Comparison of ENCODE assay signal across 9 cellular contexts in the genomic region with DNA sequence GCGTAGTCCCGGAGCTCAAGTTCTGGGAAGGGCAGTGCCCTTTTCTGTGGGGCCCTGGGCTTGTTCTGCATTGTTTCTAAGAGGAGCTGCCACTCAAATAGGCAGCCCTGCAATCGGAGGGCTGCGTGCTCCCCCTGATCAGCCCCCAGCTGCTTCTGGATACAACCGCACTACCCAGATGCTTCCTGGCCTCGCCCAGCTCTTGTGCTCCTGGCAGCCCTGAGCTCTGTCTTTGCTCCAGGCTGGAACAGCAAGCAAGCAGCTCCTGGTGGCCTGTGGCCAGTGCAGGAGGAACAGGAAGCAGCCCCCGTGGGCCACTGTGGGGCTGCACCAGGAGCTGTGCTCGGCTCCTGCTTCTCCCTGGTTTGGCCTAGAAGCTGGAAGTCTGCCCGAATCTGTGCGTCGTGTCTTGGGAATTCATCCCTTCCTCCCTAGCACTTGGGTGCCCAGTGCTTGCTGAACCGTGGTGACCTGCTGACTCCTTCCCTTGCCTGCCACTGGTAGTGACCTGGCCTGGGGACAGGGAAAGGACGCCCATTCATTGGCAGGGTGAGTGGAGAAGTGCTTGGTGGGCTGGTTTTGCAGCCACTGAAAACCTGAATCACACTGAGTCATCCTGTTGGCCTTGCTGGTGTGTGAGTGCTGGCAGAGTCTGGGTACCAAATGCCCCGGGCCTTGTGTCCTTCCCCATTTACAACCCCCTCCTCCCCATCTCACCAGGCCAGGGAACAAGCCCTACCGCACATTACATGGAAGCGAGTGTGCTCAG. TPM values are rescaled to one million over a fixed set of nuclear protein-coding genes. Genes with fewer than 3 reads are reported as not detected.
DNase-seq lines count a peak whose midpoint lies in the region; TF ChIP-seq lines count a peak whose summit lies in the region.
"Had no signal": no experiment of that assay in that cellular context is flagged by ENCODE, and none has a peak within 500 bp of the region (broad histone marks: within the 10 kb centered on the region; RNA-seq: fewer than 3 reads in every experiment).

No MANE protein-coding gene starts in this region.

- peaks cover 4 to 17% of the 10 kb centered on the region in 2 donors for H3K4me1 ChIP-seq in thyroid gland

- intact Hi-C loops in thyroid gland (cut with DNase I), result no loop called here

- TF ChIP-seq CTCF in astrocyte of the spinal cord (IDR thresholded peaks at IDR 0.05; ENCODE audit: low read depth, low read length) (no peak), thyroid gland (IDR thresholded peaks at IDR 0.05) (no peak)

- TF ChIP-seq POLR2A in thyroid gland (IDR thresholded peaks at IDR 0.05), result no peak

- H3K36me3 ChIP-seq in thyroid gland, result no peaks in the 10 kb centered on the region

- WGBS in thyroid gland, 2 donors, result 57 to 58% methylated on average over 10 of the region's 16 CpGs

- DNase-seq in DMS 273 (lab: John Stamatoyannopoulos, UW; ENCODE audit: unreplicated experiment) (peak; percentile 48), DMS 273 treated with DMSO at 0.1 percent for 48 hours (lab: John Stamatoyannopoulos, UW) (no peak), astrocyte of the spinal cord (ENCODE audit: low read depth, low spot score) (peak; percentile 75), thyroid gland (peak; percentile 50 to 60), NCI-H345 (lab: John Stamatoyannopoulos, UW) (no peak), putamen (ENCODE audit: low spot score) (no peak)
- no peak for DNase-seq in stimulated activated CD4-positive, alpha-beta T cell treated with anti-CD3 and anti-CD28 coated beads, Interleukin-4, amount 100 ng/mL, for 1 hour

- no peak overlapping the region for H3K4me3 ChIP-seq in astrocyte of the spinal cord (ENCODE audit: low read depth, low read length)
- no peak overlapping the region for H3K4me3 ChIP-seq in thyroid gland (replicated peaks in 1 of 3)

- in situ Hi-C loops in astrocyte of the spinal cord (cut with HindIII; ENCODE audit: low sequenced_read_pairs), result loop anchor here (25.0 kb wide), 1 partner anchor 90 kb away; no protein-coding TSS in a partner anchor

- peak overlapping the region; percentile 62 for H3K27ac ChIP-seq in layer of hippocampus (ENCODE audit: low read depth, low read length)
- no peak overlapping the region for H3K27ac ChIP-seq in thyroid gland
- H3K27ac ChIP-seq: 22Rv1 had no signal

- H3K27me3 ChIP-seq in layer of hippocampus (ENCODE audit: control insufficient read depth, insufficient read depth, low read length) (no peaks in the 10 kb centered on the region), thyroid gland (no peaks in the 10 kb centered on the region)

- H3K9me3 ChIP-seq in thyroid gland, result no peaks in the 10 kb centered on the region

RNA-seq across cellular contexts. Expression of a gene that starts 27.3 kb away (rescaled TPM):
- total RNA-seq in thyroid gland, result not detected

RNA-seq across cellular contexts. Expression of a gene that starts 49.1 kb away (rescaled TPM):
- 10 to 100 TPM; 28.7 to 47.0 (median 39.6) TPM for total RNA-seq in thyroid gland

Comparison
In these comparisons a context has a peak if more than half of its experiments do, and no peak if none do; other contexts are left out.
1. DNase-seq: peak in DMS 273 (single experiment), astrocyte of the spinal cord (single experiment) and thyroid gland (2 of 2); none in DMS 273 treated with DMSO at 0.1 percent for 48 hours (single experiment), stimulated activated CD4-positive, alpha-beta T cell treated with anti-CD3 and anti-CD28 coated beads, Interleukin-4, amount 100 ng/mL, for 1 hour (single experiment), NCI-H345 (single experiment) and putamen (single experiment).